Comparison of ENCODE assay signal across 11 cellular contexts in the genomic region with DNA sequence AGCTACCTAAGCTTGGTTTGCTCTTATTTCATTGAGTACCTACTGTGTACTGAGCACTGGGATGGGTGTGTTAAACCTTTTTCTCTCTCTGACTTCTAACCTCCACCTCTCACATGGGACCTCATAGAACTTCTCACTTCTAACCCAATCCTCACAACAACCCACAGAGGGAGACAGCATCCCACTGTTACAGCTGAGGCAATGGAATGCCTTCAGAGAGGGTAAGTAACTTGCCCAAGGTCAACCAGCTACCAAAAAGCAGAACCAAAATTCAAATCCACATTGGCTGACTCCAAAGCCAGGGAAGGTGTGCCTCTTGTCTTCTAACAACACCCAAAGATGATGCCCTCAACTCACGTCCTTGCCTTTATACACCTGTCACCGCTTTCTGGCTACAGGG. TPM values are rescaled to one million over a fixed set of nuclear protein-coding genes. Genes with fewer than 3 reads are reported as not detected.
A peak's percentile ranks its signal among the peaks of the same experiment; 100 is the strongest.
DNase-seq lines count a peak whose midpoint lies in the region; ATAC-seq and TF ChIP-seq lines count a peak whose summit lies in the region.
"Had no signal": no experiment of that assay in that cellular context is flagged by ENCODE, and none has a peak within 500 bp of the region (broad histone marks: within the 10 kb centered on the region; RNA-seq: fewer than 3 reads in every experiment).

No MANE protein-coding gene starts in this region.

- H3K9me3 Mint-ChIP-seq in activated naive CD8-positive, alpha-beta T cell treated with anti-CD3 and anti-CD28 coated beads, Interleukin-2, amount 50 U/mL, for 24 hours, result no peaks in the 10 kb centered on the region

- H3K9ac ChIP-seq in SK-N-SH, result no peak overlapping the region
- peak overlapping the region; percentile 22; the same call in 1 of the 2 replicates for H3K9ac ChIP-seq in Karpas-422 (ENCODE audit: low read length)
- H3K9ac ChIP-seq: KMS-11 had no signal

- H3F3A ChIP-seq in SK-N-SH (replicated peaks; ENCODE audit: insufficient read depth), result no peaks in the 10 kb centered on the region

- H3K79me2 ChIP-seq in SK-N-SH (ENCODE audit: insufficient read depth), result no peaks in the 10 kb centered on the region
- peaks cover 100% of the 10 kb centered on the region for H3K79me2 ChIP-seq in Karpas-422 (ENCODE audit: low read length)

- TF ChIP-seq EP300 in SK-N-SH (IDR thresholded peaks at IDR 0.05; ENCODE audit: borderline replicate concordance in 1 of 2, low read depth in 1 of 2, low read length in 1 of 2), result no peak

- TF ChIP-seq CTCF in SK-N-SH (IDR thresholded peaks at IDR 0.05), result no peak
- TF ChIP-seq CTCF in neutrophil (IDR thresholded peaks at IDR 0.05), result no peak

- POLR2A ChIA-PET in SK-N-SH (lab: Yijun Ruan, JAX), result no interaction called here

- no peaks in the 10 kb centered on the region for H3K9me2 ChIP-seq in SK-N-SH
- H3K9me2 ChIP-seq in Karpas-422 (replicated peaks; ENCODE audit: insufficient read depth, low read length), result no peaks in the 10 kb centered on the region

- H3K27me3 Mint-ChIP-seq in activated naive CD8-positive, alpha-beta T cell treated with anti-CD3 and anti-CD28 coated beads, Interleukin-2, amount 50 U/mL, for 24 hours, result peaks cover 3% of the 10 kb centered on the region

- H3K4me3 Mint-ChIP-seq in activated naive CD8-positive, alpha-beta T cell treated with anti-CD3 and anti-CD28 coated beads, Interleukin-2, amount 50 U/mL, for 24 hours, result no peak overlapping the region

- CTCF ChIA-PET in SK-N-SH (lab: Yijun Ruan, JAX), result no interaction called here

- no peak overlapping the region for H3K4me3 ChIP-seq in SK-N-SH (ENCODE audit: low read depth in 2 of 2, low read length in 1 of 2)
- no peak overlapping the region for H3K4me3 ChIP-seq in Karpas-422 (ENCODE audit: low read length)
- H3K4me3 ChIP-seq in neutrophil (ENCODE audit: low read depth in 1 of 2, low read length in 1 of 2), result no peak overlapping the region
- H3K4me3 ChIP-seq: heart left ventricle, smooth muscle cell had no signal

- ATAC-seq in SK-N-SH treated with all-trans-retinoic acid at 6 μM for 48 hours (no peak), GM19395 (IDR thresholded peaks at IDR 0.05; ENCODE audit: unreplicated experiment) (no peak)
- no peak for ATAC-seq in activated naive CD8-positive, alpha-beta T cell treated with anti-CD3 and anti-CD28 coated beads, Interleukin-2, amount 50 U/mL, for 24 hours

- H3K9me3 ChIP-seq in SK-N-SH (no peaks in the 10 kb centered on the region), Karpas-422 (ENCODE audit: low read length) (no peaks in the 10 kb centered on the region), neutrophil (no peaks in the 10 kb centered on the region)
- H3K9me3 ChIP-seq: heart left ventricle had no signal

- H3K36me3 ChIP-seq in SK-N-SH (replicated peaks in 1 of 2; ENCODE audit: control insufficient read depth in 1 of 2, insufficient read depth in 2 of 2, low read length in 1 of 2) (no peaks in the 10 kb centered on the region), Karpas-422 (ENCODE audit: insufficient read depth, low read length) (peaks cover 27% of the 10 kb centered on the region), neutrophil (no peaks in the 10 kb centered on the region)
- H3K36me3 ChIP-seq: heart left ventricle had no signal

- H3K27ac ChIP-seq in SK-N-SH (ENCODE audit: low read depth in 2 of 2, low read length in 1 of 2), result no peak overlapping the region
- peak overlapping the region; percentile 57 for H3K27ac ChIP-seq in Karpas-422 (ENCODE audit: low read length)
- peak overlapping the region; percentile 67 for H3K27ac ChIP-seq in neutrophil
- H3K27ac ChIP-seq: KMS-11 had no signal

- no peaks in the 10 kb centered on the region for H3K27me3 ChIP-seq in SK-N-SH (ENCODE audit: insufficient read depth)
- no peaks in the 10 kb centered on the region for H3K27me3 ChIP-seq in Karpas-422 (ENCODE audit: low read length)
- H3K27me3 ChIP-seq in neutrophil, result no peaks in the 10 kb centered on the region
- H3K27me3 ChIP-seq: heart left ventricle had no signal

- 73% methylated on average over 2 of the region's 2 CpGs for WGBS in SK-N-SH (ENCODE audit: low lambda C conversion rate)

- peaks cover 14% of the 10 kb centered on the region for H3K36me3 Mint-ChIP-seq in activated naive CD8-positive, alpha-beta T cell treated with anti-CD3 and anti-CD28 coated beads, Interleukin-2, amount 50 U/mL, for 24 hours (ENCODE audit: low read depth)

- no peak overlapping the region for H3K4me2 ChIP-seq in SK-N-SH
- H3K4me2 ChIP-seq in Karpas-422 (ENCODE audit: low read depth, low read length, poor library complexity, severe bottlenecking), result peak overlapping the region; percentile 13
- H3K4me2 ChIP-seq: KMS-11, smooth muscle cell had no signal

- H2AFZ ChIP-seq in SK-N-SH (ENCODE audit: low read depth) (no peak overlapping the region), Karpas-422 (ENCODE audit: low read length) (no peak overlapping the region)

- peak overlapping the region; percentile 64 for H3K27ac Mint-ChIP-seq in activated naive CD8-positive, alpha-beta T cell treated with anti-CD3 and anti-CD28 coated beads, Interleukin-2, amount 50 U/mL, for 24 hours

- TF ChIP-seq RAD21 in SK-N-SH (IDR thresholded peaks at IDR 0.05; ENCODE audit: low read length), result peak; percentile 31; the same call in 1 of the 2 replicates

- peaks cover 86% of the 10 kb centered on the region for H3K4me1 Mint-ChIP-seq in activated naive CD8-positive, alpha-beta T cell treated with anti-CD3 and anti-CD28 coated beads, Interleukin-2, amount 50 U/mL, for 24 hours

- H3K4me1 ChIP-seq in SK-N-SH (ENCODE audit: control insufficient read depth in 1 of 2, insufficient read depth in 2 of 2, low read depth in 1 of 2, low read length in 1 of 2), result peaks cover 16 to 21% of the 10 kb centered on the region in 2 experiments; a peak in 2 of 4 replicates
- H3K4me1 ChIP-seq in Karpas-422 (ENCODE audit: low read length), result peaks cover 87% of the 10 kb centered on the region
- H3K4me1 ChIP-seq in neutrophil (ENCODE audit: control insufficient read depth in 1 of 2, insufficient read depth in 1 of 2, low read depth in 1 of 2, low read length in 1 of 2), result peaks cover 54 to 70% of the 10 kb centered on the region in 2 experiments

- DNase-seq in SK-N-SH (no peak), Karpas-422 (peak; percentile 72), NOMO-1 (lab: John Stamatoyannopoulos, UW; ENCODE audit: unreplicated experiment in 2 of 2) (no peak)
- no peak for DNase-seq in activated naive CD8-positive, alpha-beta T cell treated with anti-CD3 and anti-CD28 coated beads, Interleukin-2, amount 50 U/mL, for 24 hours
- DNase-seq in stimulated activated naive CD4-positive, alpha-beta T cell (lab: John Stamatoyannopoulos, UW), result no peak
- DNase-seq: heart left ventricle had no signal

- H4K20me1 ChIP-seq in SK-N-SH (ENCODE audit: insufficient read depth) (no peaks in the 10 kb centered on the region), Karpas-422 (ENCODE audit: insufficient read depth, low read depth, low read length) (peaks cover 10% of the 10 kb centered on the region; the same call in 1 of the 2 replicates)

TF ChIP-seq in SK-N-SH, 30 proteins besides CTCF, POLR2A, EP300 and RAD21 (continues in another document):
- TF ChIP-seq RCOR1 (IDR thresholded peaks at IDR 0.05; ENCODE audit: low read length) (no peak), TCF12 (IDR thresholded peaks at IDR 0.05) (no peak), SMC3 (IDR thresholded peaks at IDR 0.05; ENCODE audit: low read depth, low read length) (no peak)

TF ChIP-seq in SK-N-SH treated with all-trans-retinoic acid at 6 μM for 48 hours, 23 proteins besides CTCF, POLR2A, EP300 and RAD21 (continues in another document):
- TF ChIP-seq, protein P1, sequence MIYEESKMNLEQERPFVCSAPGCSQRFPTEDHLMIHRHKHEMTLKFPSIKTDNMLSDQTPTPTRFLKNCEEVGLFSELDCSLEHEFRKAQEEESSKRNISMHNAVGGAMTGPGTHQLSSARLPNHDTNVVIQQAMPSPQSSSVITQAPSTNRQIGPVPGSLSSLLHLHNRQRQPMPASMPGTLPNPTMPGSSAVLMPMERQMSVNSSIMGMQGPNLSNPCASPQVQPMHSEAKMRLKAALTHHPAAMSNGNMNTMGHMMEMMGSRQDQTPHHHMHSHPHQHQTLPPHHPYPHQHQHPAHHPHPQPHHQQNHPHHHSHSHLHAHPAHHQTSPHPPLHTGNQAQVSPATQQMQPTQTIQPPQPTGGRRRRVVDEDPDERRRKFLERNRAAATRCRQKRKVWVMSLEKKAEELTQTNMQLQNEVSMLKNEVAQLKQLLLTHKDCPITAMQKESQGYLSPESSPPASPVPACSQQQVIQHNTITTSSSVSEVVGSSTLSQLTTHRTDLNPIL (CRISPR knock-in tag; IDR thresholded peaks at IDR 0.05; ENCODE audit: low read depth), result no peak
- TF ChIP-seq, protein P2, sequence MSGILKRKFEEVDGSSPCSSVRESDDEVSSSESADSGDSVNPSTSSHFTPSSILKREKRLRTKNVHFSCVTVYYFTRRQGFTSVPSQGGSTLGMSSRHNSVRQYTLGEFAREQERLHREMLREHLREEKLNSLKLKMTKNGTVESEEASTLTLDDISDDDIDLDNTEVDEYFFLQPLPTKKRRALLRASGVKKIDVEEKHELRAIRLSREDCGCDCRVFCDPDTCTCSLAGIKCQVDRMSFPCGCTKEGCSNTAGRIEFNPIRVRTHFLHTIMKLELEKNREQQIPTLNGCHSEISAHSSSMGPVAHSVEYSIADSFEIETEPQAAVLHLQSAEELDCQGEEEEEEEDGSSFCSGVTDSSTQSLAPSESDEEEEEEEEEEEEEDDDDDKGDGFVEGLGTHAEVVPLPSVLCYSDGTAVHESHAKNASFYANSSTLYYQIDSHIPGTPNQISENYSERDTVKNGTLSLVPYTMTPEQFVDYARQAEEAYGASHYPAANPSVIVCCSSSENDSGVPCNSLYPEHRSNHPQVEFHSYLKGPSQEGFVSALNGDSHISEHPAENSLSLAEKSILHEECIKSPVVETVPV (CRISPR knock-in tag; IDR thresholded peaks at IDR 0.05), result no peak

RNA-seq across cellular contexts. Expression of a gene that starts 5.4 kb away (rescaled TPM):
- polyA plus RNA-seq in SK-N-SH (2012; rRNA removed), result 2.2 and 3.7 TPM in 2 replicates
- 3.8 and 4.1 TPM in 2 replicates for polyA plus RNA-seq in SK-N-SH (2012; cell fraction: cytosol; rRNA removed)
- polyA plus RNA-seq in SK-N-SH (2012; cell fraction: nucleus; rRNA removed), result 1.8 and 3.8 TPM in 2 replicates
- 222 and 271 TPM in 2 replicates for total RNA-seq in Karpas-422 (2014; rRNA removed; shearing (Covaris generic); ENCODE audit: low replicate concordance)

RNA-seq across cellular contexts. Expression of a gene that starts 56.6 kb away (rescaled TPM):
- 39.2 and 39.4 TPM in 2 replicates for polyA plus RNA-seq in SK-N-SH (2012; rRNA removed)
- polyA plus RNA-seq in SK-N-SH (2012; cell fraction: cytosol; rRNA removed), result 56.0 and 63.8 TPM in 2 replicates
- polyA plus RNA-seq in SK-N-SH (2012; cell fraction: nucleus; rRNA removed), result 7.7 and 12.2 TPM in 2 replicates
- total RNA-seq in Karpas-422 (2014; rRNA removed; shearing (Covaris generic); ENCODE audit: low replicate concordance), result 53.2 and 85.2 TPM in 2 replicates

Comparison
In these comparisons a context has a peak if more than half of its experiments do, and no peak if none do; other contexts are left out.
1. H3K27ac ChIP-seq: peak in Karpas-422 (single experiment) and neutrophil (single experiment); none in SK-N-SH (0 of 2).